13 cellular contexts compared by ENCODE assay signal in genomic region chr21:16423921-16424320, GRCh38.
DNase-seq lines count a peak whose midpoint lies in the region; ATAC-seq and TF ChIP-seq lines count a peak whose summit lies in the region.
"Had no signal": no experiment of that assay in that cellular context is flagged by ENCODE, and none has a peak within 500 bp of the region (broad histone marks: within the 10 kb centered on the region; RNA-seq: fewer than 3 reads in every experiment).

No MANE protein-coding gene starts in this region.

- TF ChIP-seq CTCF in Panc1 (IDR thresholded peaks at IDR 0.05) (no peak), cardiac fibroblast (IDR thresholded peaks at IDR 0.05; ENCODE audit: low read depth, low read length) (no peak), left lung (IDR thresholded peaks at IDR 0.05) (no peak), suprapubic skin (IDR thresholded peaks at IDR 0.05) (no peak), WERI-Rb-1 (IDR thresholded peaks at IDR 0.05; ENCODE audit: low read depth, low read length) (no peak)
- no peak for TF ChIP-seq CTCF in CD8-positive, alpha-beta T cell (IDR thresholded peaks at IDR 0.05)

- H3K36me3 ChIP-seq in Panc1 (ENCODE audit: control insufficient read depth, insufficient read depth, low read length) (no peaks in the 10 kb centered on the region), left lung (no peaks in the 10 kb centered on the region), suprapubic skin (no peaks in the 10 kb centered on the region), WERI-Rb-1 (no peaks in the 10 kb centered on the region)
- H3K36me3 ChIP-seq in CD8-positive, alpha-beta T cell (ENCODE audit: insufficient read depth, low read length), result no peaks in the 10 kb centered on the region

- no TSS peak for BruUV-seq in Panc1 (replicated peaks; lab: Mats Ljungman, UMichigan)

- H3K27ac Mint-ChIP-seq in CD8-positive, alpha-beta T cell, result no peak overlapping the region
- H3K27ac Mint-ChIP-seq: activated CD4-positive, alpha-beta T cell treated with anti-CD3 and anti-CD28 coated beads, Interleukin-2, amount 10 ng/mL, durations not matched to agents 24 days and 14 days; memory B cell had no signal

- H3K27ac ChIP-seq in Panc1 (ENCODE audit: low read length) (peak overlapping the region; percentile 57; the same call in 1 of the 2 replicates), left lung (peak overlapping the region; percentile 57 to 61), suprapubic skin (peak overlapping the region; percentile 86), WERI-Rb-1 (no peak overlapping the region)
- H3K27ac ChIP-seq in CD8-positive, alpha-beta T cell (ENCODE audit: low read depth, low read length), result no peak overlapping the region

- CTCF ChIA-PET in Panc1 (lab: Charles Lee), result no interaction called here
- CTCF ChIA-PET in CD8-positive, alpha-beta T cell (lab: Charles Lee), result no interaction called here

- ATAC-seq in Panc1 (no peak), left lung (no peak)
- ATAC-seq in CD8-positive, alpha-beta T cell, result no peak

- H3K27me3 Mint-ChIP-seq in CD8-positive, alpha-beta T cell (ENCODE audit: low read depth), result no peaks in the 10 kb centered on the region
- H3K27me3 Mint-ChIP-seq: activated CD4-positive, alpha-beta T cell treated with anti-CD3 and anti-CD28 coated beads, Interleukin-2, amount 10 ng/mL, durations not matched to agents 24 days and 14 days; memory B cell had no signal

- H3K9me3 ChIP-seq in Panc1 (ENCODE audit: control insufficient read depth, insufficient read depth, low read depth, low read length) (no peaks in the 10 kb centered on the region), left lung (no peaks in the 10 kb centered on the region), suprapubic skin (no peaks in the 10 kb centered on the region), WERI-Rb-1 (ENCODE audit: severe bottlenecking) (no peaks in the 10 kb centered on the region)
- H3K9me3 ChIP-seq in CD8-positive, alpha-beta T cell (ENCODE audit: low read length), result no peaks in the 10 kb centered on the region
- H3K9me3 ChIP-seq: Caco-2 had no signal

- H3K4me3 ChIP-seq in Panc1 (ENCODE audit: low read depth in 2 of 2, low read length in 2 of 2) (no peak overlapping the region), cardiac fibroblast (replicated peaks in 1 of 2; ENCODE audit: low read depth in 2 of 2, low read length in 2 of 2) (peak overlapping the region; percentile 24 to 28), left lung (peak overlapping the region in 1 of 2 donors; percentile 17), suprapubic skin (peak overlapping the region; percentile 45), WERI-Rb-1 (ENCODE audit: low read depth, low read length) (no peak overlapping the region)
- no peak overlapping the region for H3K4me3 ChIP-seq in CD8-positive, alpha-beta T cell (ENCODE audit: low read depth, low read length)

- no peak overlapping the region for H3K4me3 Mint-ChIP-seq in CD8-positive, alpha-beta T cell
- H3K4me3 Mint-ChIP-seq: activated CD4-positive, alpha-beta T cell treated with anti-CD3 and anti-CD28 coated beads, Interleukin-2, amount 10 ng/mL, durations not matched to agents 24 days and 14 days; memory B cell had no signal

- TF ChIP-seq POLR2A in suprapubic skin (IDR thresholded peaks at IDR 0.05), result no peak

- H3K9me3 Mint-ChIP-seq in CD8-positive, alpha-beta T cell, result no peaks in the 10 kb centered on the region
- H3K9me3 Mint-ChIP-seq: activated CD4-positive, alpha-beta T cell treated with anti-CD3 and anti-CD28 coated beads, Interleukin-2, amount 10 ng/mL, durations not matched to agents 24 days and 14 days; memory B cell had no signal

- no peaks in the 10 kb centered on the region for H3K36me3 Mint-ChIP-seq in CD8-positive, alpha-beta T cell
- H3K36me3 Mint-ChIP-seq: memory B cell had no signal

- H3K27me3 ChIP-seq in Panc1 (ENCODE audit: control insufficient read depth, insufficient read depth, low read length) (no peaks in the 10 kb centered on the region), left lung (no peaks in the 10 kb centered on the region), suprapubic skin (no peaks in the 10 kb centered on the region), WERI-Rb-1 (ENCODE audit: insufficient read depth, low read depth, severe bottlenecking) (peaks cover 13% of the 10 kb centered on the region)
- H3K27me3 ChIP-seq in CD8-positive, alpha-beta T cell (ENCODE audit: insufficient read depth, low read length), result no peaks in the 10 kb centered on the region

- DNase-seq in Panc1 (ENCODE audit: low read depth, low spot score) (no peak), cardiac fibroblast (ENCODE audit: low read depth in 2 of 2) (peak; percentile 25 to 34), left lung (no peak), suprapubic skin (ENCODE audit: low spot score in 2 of 2) (no peak), GDM1 (lab: John Stamatoyannopoulos, UW) (no peak), WERI-Rb-1 (no peak)
- no peak for DNase-seq in CD8-positive, alpha-beta T cell
- DNase-seq: activated CD4-positive, alpha-beta T cell treated with anti-CD3 and anti-CD28 coated beads, Interleukin-2, amount 10 ng/mL, durations not matched to agents 24 days and 14 days; activated effector memory CD4-positive, alpha-beta T cell treated with Interleukin-2 at 50 U/mL for 16 hours; Caco-2; Karpas-422; NCI-H2107 had no signal

- POLR2A ChIA-PET in Panc1 (lab: Charles Lee), result no interaction called here
- POLR2A ChIA-PET in CD8-positive, alpha-beta T cell (lab: Charles Lee), result no interaction called here

- no peak for TF ChIP-seq EP300 in suprapubic skin (IDR thresholded peaks at IDR 0.05)

- intact Hi-C loops in Panc1 (cut with micrococcal nuclease; ENCODE audit: unreplicated experiment), result no loop called here
- intact Hi-C loops in left lung (cut with DNase I), result no loop called here
- intact Hi-C loops in CD8-positive, alpha-beta T cell (cut with DNase I, micrococcal nuclease), result no loop called here

- in situ Hi-C loops in Panc1 (cut with HindIII; ENCODE audit: low pct_unique_long_range_greater_than_20kb, low sequenced_read_pairs), result no loop called here

- 25% methylated on average over 4 of the region's 4 CpGs for WGBS in suprapubic skin

- no peaks in the 10 kb centered on the region for H3K4me1 Mint-ChIP-seq in CD8-positive, alpha-beta T cell (ENCODE audit: low read depth)
- H3K4me1 Mint-ChIP-seq: activated CD4-positive, alpha-beta T cell treated with anti-CD3 and anti-CD28 coated beads, Interleukin-2, amount 10 ng/mL, durations not matched to agents 24 days and 14 days; memory B cell had no signal

- H3K4me1 ChIP-seq in Panc1 (ENCODE audit: control insufficient read depth, insufficient read depth, low read length), result peaks cover 3% of the 10 kb centered on the region; the same call in 1 of the 2 replicates
- H3K4me1 ChIP-seq in left lung, result peaks cover 0 to 9% of the 10 kb centered on the region in 2 donors
- peaks cover 29% of the 10 kb centered on the region for H3K4me1 ChIP-seq in suprapubic skin
- H3K4me1 ChIP-seq in CD8-positive, alpha-beta T cell (ENCODE audit: insufficient read depth, low read length), result no peaks in the 10 kb centered on the region
- H3K4me1 ChIP-seq: Caco-2 had no signal

Comparison
In these comparisons a context has a peak if more than half of its experiments do, and no peak if none do; other contexts are left out.
1. DNase-seq: peak in cardiac fibroblast (2 of 2); none in Panc1 (single experiment), left lung (0 of 2), suprapubic skin (0 of 2), CD8-positive, alpha-beta T cell (0 of 7), GDM1 (single experiment) and WERI-Rb-1 (single experiment).
2. H3K27ac ChIP-seq: peak in Panc1 (single experiment), left lung (2 of 2) and suprapubic skin (single experiment); none in CD8-positive, alpha-beta T cell (single experiment) and WERI-Rb-1 (single experiment).
3. H3K4me3 ChIP-seq: peak in cardiac fibroblast (2 of 2) and suprapubic skin (single experiment); none in Panc1 (0 of 2), CD8-positive, alpha-beta T cell (single experiment) and WERI-Rb-1 (single experiment).